1 cellular context compared by ENCODE assay signal in genomic region chr22:19607198-19608113, GRCh38.
A peak's percentile ranks its signal among the peaks of the same experiment; 100 is the strongest.
TF ChIP-seq lines count a peak whose summit lies in the region.

No MANE protein-coding gene starts in this region.

TF ChIP-seq in K562, 482 proteins besides CTCF, POLR2A, EP300 and RAD21 (continued from another document and continues in another):
- TF ChIP-seq AFF4 (CRISPR knock-in tag; IDR thresholded peaks at IDR 0.05) (no peak), POLR2AphosphoS5 (IDR thresholded peaks at IDR 0.05; ENCODE audit: control insufficient read depth, insufficient read depth, low read depth, low read length) (no peak), MCM7 (IDR thresholded peaks at IDR 0.05) (no peak), MNT (conservative IDR thresholded peaks at IDR 0.05) (no peak), BCL6 (CRISPR knock-in tag; IDR thresholded peaks at IDR 0.05) (no peak), ZNF12 (CRISPR knock-in tag; IDR thresholded peaks at IDR 0.05) (peak; percentile 73; the same call in 1 of the 2 replicates), GABPA (tag; conservative IDR thresholded peaks at IDR 0.05; ENCODE audit: low read depth) (peak; percentile 55; the same call in 1 of the 2 replicates), CBFA2T3 (IDR thresholded peaks at IDR 0.05) (no peak), ARID4B (CRISPR knock-in tag; IDR thresholded peaks at IDR 0.05) (0 out of 2 replicates have a peak, but pooled peaks have one; percentile 45), SLC30A9 (CRISPR knock-in tag; IDR thresholded peaks at IDR 0.05) (no peak), ARHGAP35 (IDR thresholded peaks at IDR 0.05; ENCODE audit: partially characterized antibody) (no peak), SMARCC2 (IDR thresholded peaks at IDR 0.05; ENCODE audit: low read depth) (no peak), PHB (CRISPR knock-in tag; IDR thresholded peaks at IDR 0.05) (0 out of 2 replicates have a peak, but pooled peaks have one; percentile 7), ZNF347 (CRISPR knock-in tag; IDR thresholded peaks at IDR 0.05; ENCODE audit: low read depth) (no peak), ZNF354B (CRISPR knock-in tag; IDR thresholded peaks at IDR 0.05) (no peak), STAT5B (CRISPR knock-in tag; IDR thresholded peaks at IDR 0.05) (no peak), NCOA1 (IDR thresholded peaks at IDR 0.05; ENCODE audit: low read depth) (no peak), NFRKB (IDR thresholded peaks at IDR 0.05; ENCODE audit: low read depth) (no peak), MTA3 (IDR thresholded peaks at IDR 0.05; ENCODE audit: borderline replicate concordance) (no peak), SMAD3 (CRISPR knock-in tag; conservative IDR thresholded peaks at IDR 0.05) (no peak), FIP1L1 (IDR thresholded peaks at IDR 0.05; ENCODE audit: low read depth, low read length, poor library complexity, severe bottlenecking) (no peak), JUN (IDR thresholded peaks at IDR 0.05; ENCODE audit: borderline replicate concordance, low read depth, low read length) (no peak), JUN (CRISPR knock-in tag; IDR thresholded peaks at IDR 0.05; ENCODE audit: borderline replicate concordance) (0 out of 2 replicates have a peak, but pooled peaks have one; percentile 23), HNRNPK (IDR thresholded peaks at IDR 0.05; ENCODE audit: low read depth, low read length, poor library complexity, severe bottlenecking) (no peak), NKRF (IDR thresholded peaks at IDR 0.05; ENCODE audit: borderline replicate concordance) (no peak), NEUROD1 (IDR thresholded peaks at IDR 0.05; ENCODE audit: borderline replicate concordance, low read depth, low read length, partially characterized antibody) (no peak), HDGF (IDR thresholded peaks at IDR 0.05) (no peak), ZNF592 (IDR thresholded peaks at IDR 0.05) (no peak), TOE1 (IDR thresholded peaks at IDR 0.05; ENCODE audit: borderline replicate concordance) (no peak), TOE1 (CRISPR knock-in tag; IDR thresholded peaks at IDR 0.05; ENCODE audit: borderline replicate concordance, low read depth) (0 out of 2 replicates have a peak, but pooled peaks have one; percentile 18), MED1 (CRISPR knock-in tag; IDR thresholded peaks at IDR 0.05; ENCODE audit: borderline replicate concordance) (no peak), EZH2 (IDR thresholded peaks at IDR 0.05; ENCODE audit: borderline replicate concordance, low read depth, low read length) (peak; percentile 41), ESRRB (CRISPR knock-in tag; IDR thresholded peaks at IDR 0.05; ENCODE audit: borderline replicate concordance) (no peak), LARP7 (IDR thresholded peaks at IDR 0.05) (no peak), RBM25 (IDR thresholded peaks at IDR 0.05; ENCODE audit: low read depth, low read length, severe bottlenecking) (no peak), ZNF707 (CRISPR knock-in tag; conservative IDR thresholded peaks at IDR 0.05) (no peak), POLR2G (IDR thresholded peaks at IDR 0.05; ENCODE audit: low read depth, low read length) (no peak), PURB (CRISPR knock-in tag; IDR thresholded peaks at IDR 0.05; ENCODE audit: low read depth) (no peak; the same call in 1 of the 2 replicates), KLF1 (tag; IDR thresholded peaks at IDR 0.05) (no peak), PPARD (CRISPR knock-in tag; IDR thresholded peaks at IDR 0.05) (no peak), IRF2 (CRISPR knock-in tag; IDR thresholded peaks at IDR 0.05) (no peak; the same call in 1 of the 2 replicates), ZKSCAN1 (IDR thresholded peaks at IDR 0.05; ENCODE audit: low read depth, low read length) (no peak), NCOR1 (IDR thresholded peaks at IDR 0.05) (no peak), CUX1 (CRISPR knock-in tag; IDR thresholded peaks at IDR 0.05) (no peak), KLF10 (CRISPR knock-in tag; IDR thresholded peaks at IDR 0.05) (no peak), ZNF717 (CRISPR knock-in tag; IDR thresholded peaks at IDR 0.05) (no peak)
